Comparison of ENCODE assay signal across 8 cellular contexts in the genomic region with DNA sequence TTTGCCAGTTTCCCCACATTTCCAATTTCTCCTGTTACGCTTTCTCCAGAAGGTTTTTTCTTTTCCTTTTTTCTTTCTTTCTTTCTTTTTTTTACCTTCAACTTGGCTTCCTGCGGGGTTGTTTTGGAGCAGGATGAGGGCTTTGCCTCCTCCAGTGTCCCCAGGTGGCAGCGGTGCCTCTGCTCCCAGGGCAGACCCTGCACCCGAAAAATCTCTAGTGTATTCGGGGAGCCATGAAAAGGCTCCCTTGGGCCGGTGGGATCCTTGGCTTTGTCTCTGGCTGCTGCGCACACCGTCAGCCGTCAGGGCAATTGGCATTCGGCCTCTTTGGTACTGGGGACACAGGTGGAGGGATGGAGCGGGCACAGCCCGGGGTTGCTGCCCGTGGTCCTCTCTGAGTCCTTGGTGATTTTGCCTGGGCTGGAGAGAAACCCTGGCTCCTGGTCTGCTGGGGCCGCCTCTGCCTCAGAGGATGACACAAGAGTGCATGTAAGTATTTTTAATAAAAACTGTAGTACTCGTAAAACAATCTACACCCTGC. TPM values are rescaled to one million over a fixed set of nuclear protein-coding genes. Genes with fewer than 3 reads are reported as not detected.
DNase-seq lines count a peak whose midpoint lies in the region; ATAC-seq and TF ChIP-seq lines count a peak whose summit lies in the region.

No MANE protein-coding gene starts in this region.

- H3F3A ChIP-seq in MM.1S (ENCODE audit: insufficient read depth, low read length): no peaks in the 10 kb centered on the region

- no peaks in the 10 kb centered on the region for H3K36me3 ChIP-seq in MM.1S (replicated peaks; ENCODE audit: insufficient read depth, low read length)
- H3K36me3 ChIP-seq in endodermal cell (ENCODE audit: control insufficient read depth, insufficient read depth, low read length): no peaks in the 10 kb centered on the region
- H3K36me3 ChIP-seq in osteoblast (ENCODE audit: insufficient read depth, low read length): no peaks in the 10 kb centered on the region

- H3K9ac ChIP-seq in MM.1S (ENCODE audit: low read length) (no peak overlapping the region), endodermal cell (ENCODE audit: extremely low read depth, low read length, poor library complexity, severe bottlenecking) (no peak overlapping the region)

- H3K4me2 ChIP-seq in MM.1S (ENCODE audit: low read depth, low read length): peak overlapping the region; percentile 98
- H3K4me2 ChIP-seq in osteoblast (ENCODE audit: insufficient read depth, low read length): peak overlapping the region; percentile 86

- H3K4me3 Mint-ChIP-seq in endodermal cell: peak overlapping the region; percentile 74

- in situ Hi-C loops in Caki2 (cut with HindIII; ENCODE audit: low pct_unique_long_range_greater_than_20kb, low sequenced_read_pairs): no loop called here

- peaks cover 56% of the 10 kb centered on the region for H3K27me3 Mint-ChIP-seq in endodermal cell (ENCODE audit: insufficient read depth)

- TF ChIP-seq CTCF in MM.1S (IDR thresholded peaks at IDR 0.05; ENCODE audit: low read length): no peak
- no peak for TF ChIP-seq CTCF in endodermal cell (conservative IDR thresholded peaks at IDR 0.05)
- no peak for TF ChIP-seq CTCF in osteoblast (IDR thresholded peaks at IDR 0.05; ENCODE audit: extremely low read depth, low read depth, low read length)

- H3K9me3 Mint-ChIP-seq in endodermal cell: no peaks in the 10 kb centered on the region

- H3K4me3 ChIP-seq in MM.1S (ENCODE audit: low read length) (peak overlapping the region; percentile 71), endodermal cell (ENCODE audit: low read length) (peak overlapping the region; percentile 81), osteoblast (ENCODE audit: insufficient read depth, low read length) (peak overlapping the region; percentile 82)

- H3K27ac ChIP-seq in MM.1S (ENCODE audit: low read length) (no peak overlapping the region), endodermal cell (ENCODE audit: low read depth, low read length) (no peak overlapping the region), osteoblast (ENCODE audit: low read depth, low read length) (peak overlapping the region; percentile 38)

- no peak overlapping the region for H3K27ac Mint-ChIP-seq in endodermal cell

- DNase-seq in Caki2 (ENCODE audit: low read depth) (peak; percentile 44), MM.1S (no peak), endodermal cell (peak; percentile 68), osteoblast (ENCODE audit: insufficient read length, low spot score, missing footprints) (no peak), DMS114 treated with DMSO at 0.1 percent for 48 hours (lab: John Stamatoyannopoulos, UW; ENCODE audit: unreplicated experiment) (no peak), foreskin melanocyte (no peak), dedifferentiated amniotic fluid mesenchymal stem cell (ENCODE audit: extremely low spot score) (no peak)

- H4K20me1 ChIP-seq in MM.1S (ENCODE audit: insufficient read depth, low read length) (no peaks in the 10 kb centered on the region), osteoblast (ENCODE audit: insufficient read depth, low read length) (no peaks in the 10 kb centered on the region)

- H3K9me2 ChIP-seq in MM.1S (replicated peaks; ENCODE audit: insufficient read depth, low read length): no peaks in the 10 kb centered on the region

- H2AFZ ChIP-seq in MM.1S (ENCODE audit: low read length) (peak overlapping the region; percentile 91), osteoblast (ENCODE audit: low read length) (peak overlapping the region; percentile 54)

- no peaks in the 10 kb centered on the region for H3K9me3 ChIP-seq in MM.1S (replicated peaks; ENCODE audit: insufficient read depth, low read length)
- no peaks in the 10 kb centered on the region for H3K9me3 ChIP-seq in endodermal cell (ENCODE audit: control insufficient read depth, low read length)
- no peaks in the 10 kb centered on the region for H3K9me3 ChIP-seq in osteoblast (ENCODE audit: low read depth, low read length)

- no peaks in the 10 kb centered on the region for H3K79me2 ChIP-seq in MM.1S (ENCODE audit: low read length)
- peaks cover 32% of the 10 kb centered on the region for H3K79me2 ChIP-seq in osteoblast (ENCODE audit: insufficient read depth, low read length)

- peaks cover 5% of the 10 kb centered on the region; the same call in 1 of the 2 replicates for H3K27me3 ChIP-seq in MM.1S (replicated peaks; ENCODE audit: insufficient read depth, low read length)
- H3K27me3 ChIP-seq in endodermal cell (ENCODE audit: control insufficient read depth, insufficient read depth, low read length, poor library complexity, severe bottlenecking): peaks cover 29% of the 10 kb centered on the region
- H3K27me3 ChIP-seq in osteoblast (ENCODE audit: insufficient read depth, low read length): no peaks in the 10 kb centered on the region

- H3K4me1 ChIP-seq in MM.1S (ENCODE audit: low read length) (no peaks in the 10 kb centered on the region), endodermal cell (ENCODE audit: control insufficient read depth, insufficient read depth, low read length) (no peaks in the 10 kb centered on the region), osteoblast (ENCODE audit: insufficient read depth, low read length) (peaks cover 35% of the 10 kb centered on the region)

- no peak for ATAC-seq in HG03095 (IDR thresholded peaks at IDR 0.05; ENCODE audit: unreplicated experiment)

- H3K36me3 Mint-ChIP-seq in endodermal cell (ENCODE audit: low read depth): no peaks in the 10 kb centered on the region

- 21 to 27% methylated on average over 5 to 14 of the region's 15 CpGs for WGBS in endodermal cell (ENCODE audit: insufficient coverage in 1 of 2, insufficient read length in 1 of 2), 2 experiments

- H3K4me1 Mint-ChIP-seq in endodermal cell: peaks cover 23% of the 10 kb centered on the region

RNA-seq across cellular contexts. Expression of a gene that starts 0.8 kb away (rescaled TPM):
- 138 TPM in 2 replicates for total RNA-seq in Caki2 (2014; rRNA removed; shearing (Covaris generic); ENCODE audit: low replicate concordance)
- under 1 TPM; 0.51 to 0.73 TPM for total RNA-seq in endodermal cell
- polyA plus RNA-seq in endodermal cell (2013, experiment 1 of 2): 0.18 TPM
- 0.33 TPM for polyA plus RNA-seq in endodermal cell (2013, experiment 2 of 2)
- 31.5 and 39.8 TPM in 2 replicates for total RNA-seq in osteoblast

RNA-seq across cellular contexts. Expression of a gene that starts 45.3 kb away (rescaled TPM):
- total RNA-seq in Caki2 (2014; rRNA removed; shearing (Covaris generic); ENCODE audit: low replicate concordance): not detected in 2 replicates
- total RNA-seq in endodermal cell: 10 to 100 TPM; 15.5 to 20.0 TPM
- 26.9 TPM for polyA plus RNA-seq in endodermal cell (2013, experiment 1 of 2)
- 27.9 TPM for polyA plus RNA-seq in endodermal cell (2013, experiment 2 of 2)
- 0.72 TPM in 1 of 2 replicates, not detected in the other for total RNA-seq in osteoblast

Comparison
In these comparisons a context has a peak if more than half of its experiments do, and no peak if none do; other contexts are left out.
1. DNase-seq: peak in Caki2 (single experiment) and endodermal cell (single experiment); none in MM.1S (single experiment), osteoblast (single experiment), DMS114 treated with DMSO at 0.1 percent for 48 hours (single experiment), foreskin melanocyte (single experiment) and dedifferentiated amniotic fluid mesenchymal stem cell (single experiment).
2. RNA of a gene that starts 0.8 kb away (total RNA-seq): 138 TPM in Caki2 and 31.5 to 39.8 TPM in osteoblast; 0.51 to 0.73 TPM in endodermal cell; every median in the first group is over 10 times any median in the second.
3. Peak in every context shown above with its lines, with median percentiles within 50 percentile points of each other: H3K4me3 ChIP-seq.